ENCODE assay signal across 11 cellular contexts in genomic region chr3:16103472-16103871, GRCh38.
DNase-seq lines count a peak whose midpoint lies in the region; ATAC-seq lines count a peak whose summit lies in the region.
"Had no signal": no experiment of that assay in that cellular context is flagged by ENCODE, and none has a peak within 500 bp of the region (broad histone marks: within the 10 kb centered on the region; RNA-seq: fewer than 3 reads in every experiment).

No MANE protein-coding gene starts in this region.

- H3K4me3 ChIP-seq in skeletal muscle tissue (ENCODE audit: low read length in 3 of 3) = no peak overlapping the region
- H3K4me3 ChIP-seq: uterus had no signal

- peaks cover 2 to 22% (median 7%) of the 10 kb centered on the region in 3 donors for H3K4me1 ChIP-seq in skeletal muscle tissue (ENCODE audit: control insufficient read depth in 3 of 3, insufficient read depth in 3 of 3, low read length in 3 of 3)
- H3K4me1 ChIP-seq: uterus had no signal

- ATAC-seq in left ventricle myocardium superior (peak; percentile 69), HG03039 (IDR thresholded peaks at IDR 0.05; ENCODE audit: unreplicated experiment) (no peak), HG03045 (IDR thresholded peaks at IDR 0.05; ENCODE audit: unreplicated experiment) (no peak)

- intact Hi-C loops in left ventricle myocardium superior (cut with micrococcal nuclease) = no loop called here

- DNase-seq in ELR (ENCODE audit: low read depth) (peak; percentile 80), amniotic stem cell (lab: John Stamatoyannopoulos, UW) (peak; percentile 25), left ventricle myocardium superior (no peak), NCI-H526 treated with DMSO at 0.1 percent for 48 hours (lab: John Stamatoyannopoulos, UW) (no peak), hypothalamus (lab: John Stamatoyannopoulos, UW) (no peak)
- DNase-seq: activated CD4-positive, CD25-positive, alpha-beta regulatory T cell; mesendoderm; uterus had no signal

- H3K9ac ChIP-seq in skeletal muscle tissue (ENCODE audit: low read depth in 1 of 3, low read length in 3 of 3) = no peak overlapping the region

- H3K36me3 ChIP-seq in skeletal muscle tissue (ENCODE audit: control insufficient read depth in 3 of 3, insufficient read depth in 3 of 3, low read length in 3 of 3) = no peaks in the 10 kb centered on the region
- H3K36me3 ChIP-seq: uterus had no signal

- H3K27ac ChIP-seq in skeletal muscle tissue (ENCODE audit: low read depth, low read length) = peak overlapping the region; percentile 48
- H3K27ac ChIP-seq: uterus had no signal

- no peaks in the 10 kb centered on the region for H3K9me3 ChIP-seq in skeletal muscle tissue (ENCODE audit: control insufficient read depth in 3 of 3, low read length in 3 of 3)
- H3K9me3 ChIP-seq: uterus had no signal

- H3K27me3 ChIP-seq in skeletal muscle tissue (ENCODE audit: control insufficient read depth in 3 of 3, insufficient read depth in 3 of 3, low read length in 3 of 3) = no peaks in the 10 kb centered on the region
- H3K27me3 ChIP-seq: uterus had no signal

Comparison
In these comparisons a context has a peak if more than half of its experiments do, and no peak if none do; other contexts are left out.
1. DNase-seq: peak in ELR (single experiment) and amniotic stem cell (single experiment); none in left ventricle myocardium superior (single experiment), NCI-H526 treated with DMSO at 0.1 percent for 48 hours (single experiment) and hypothalamus (0 of 51).